In genomic region chr6:159969921-159970320, GRCh38 we compare ENCODE assay signal across 1 cellular context.
A peak's percentile ranks its signal among the peaks of the same experiment; 100 is the strongest.
TF ChIP-seq lines count a peak whose summit lies in the region.

No MANE protein-coding gene starts in this region.

TF ChIP-seq in HepG2, 621 proteins besides CTCF, POLR2A, EP300 and RAD21 (continued from another document and continues in another):
- TF ChIP-seq ZGPAT (CRISPR knock-in tag; IDR thresholded peaks at IDR 0.05) (peak; percentile 20; the same call in 1 of the 2 replicates), ZNF761 (CRISPR knock-in tag; conservative IDR thresholded peaks at IDR 0.05) (0 out of 2 replicates have a peak, but pooled peaks have one; percentile 12), DR1 (CRISPR knock-in tag; IDR thresholded peaks at IDR 0.05) (no peak), WIZ (CRISPR knock-in tag; IDR thresholded peaks at IDR 0.05) (no peak), UBTF (CRISPR knock-in tag; IDR thresholded peaks at IDR 0.05) (no peak), ZMYM4 (CRISPR knock-in tag; IDR thresholded peaks at IDR 0.05) (peak; percentile 51; the same call in 1 of the 2 replicates), ZNF432 (CRISPR knock-in tag; IDR thresholded peaks at IDR 0.05; ENCODE audit: borderline replicate concordance) (no peak), GATAD1 (CRISPR knock-in tag; IDR thresholded peaks at IDR 0.05) (peak; percentile 69), NFYB (CRISPR knock-in tag; IDR thresholded peaks at IDR 0.05) (no peak), ZNF18 (CRISPR knock-in tag; IDR thresholded peaks at IDR 0.05; ENCODE audit: insufficient replicate concordance) (no peak), CBX5 (CRISPR knock-in tag; IDR thresholded peaks at IDR 0.05; ENCODE audit: borderline replicate concordance) (no peak), ASH2L (IDR thresholded peaks at IDR 0.05; ENCODE audit: insufficient read length, low read depth, low read length) (no peak), ZNF12 (CRISPR knock-in tag; IDR thresholded peaks at IDR 0.05) (0 out of 2 replicates have a peak, but pooled peaks have one; percentile 11), ZNF350 (CRISPR knock-in tag; IDR thresholded peaks at IDR 0.05; ENCODE audit: borderline replicate concordance, low read depth) (no peak), ZNF263 (CRISPR knock-in tag; IDR thresholded peaks at IDR 0.05) (no peak), ZNF607 (CRISPR knock-in tag; IDR thresholded peaks at IDR 0.05; ENCODE audit: borderline replicate concordance) (0 out of 2 replicates have a peak, but pooled peaks have one; percentile 30), ZEB1 (IDR thresholded peaks at IDR 0.05; ENCODE audit: insufficient replicate concordance, low read depth) (no peak), ZNF318 (CRISPR knock-in tag; IDR thresholded peaks at IDR 0.05) (no peak), SRSF4 (IDR thresholded peaks at IDR 0.05; ENCODE audit: low read depth, low read length, poor library complexity, severe bottlenecking) (no peak), ZNF101 (CRISPR knock-in tag; IDR thresholded peaks at IDR 0.05; ENCODE audit: borderline replicate concordance, low read depth) (no peak), ZC3H4 (CRISPR knock-in tag; IDR thresholded peaks at IDR 0.05; ENCODE audit: borderline replicate concordance) (no peak), FOXK2 (IDR thresholded peaks at IDR 0.05) (no peak), NFATC3 (CRISPR knock-in tag; IDR thresholded peaks at IDR 0.05) (0 out of 2 replicates have a peak, but pooled peaks have one; percentile 43), ZNF589 (CRISPR knock-in tag; conservative IDR thresholded peaks at IDR 0.05) (no peak), MZF1 (CRISPR knock-in tag; IDR thresholded peaks at IDR 0.05; ENCODE audit: borderline replicate concordance) (no peak), RBAK (CRISPR knock-in tag; IDR thresholded peaks at IDR 0.05) (no peak), HNRNPK (IDR thresholded peaks at IDR 0.05; ENCODE audit: low read depth, low read length, poor library complexity, severe bottlenecking) (no peak), ZNF510 (CRISPR knock-in tag; IDR thresholded peaks at IDR 0.05; ENCODE audit: low read depth) (no peak), ZNF644 (CRISPR knock-in tag; IDR thresholded peaks at IDR 0.05; ENCODE audit: low read depth) (peak; percentile 88), ZNF441 (CRISPR knock-in tag; IDR thresholded peaks at IDR 0.05; ENCODE audit: borderline replicate concordance) (peak; percentile 93), PAXIP1 (CRISPR knock-in tag; conservative IDR thresholded peaks at IDR 0.05) (no peak), RXRB (CRISPR knock-in tag; IDR thresholded peaks at IDR 0.05; ENCODE audit: borderline replicate concordance) (peak; percentile 65; the same call in 1 of the 2 replicates), ZNF24 (IDR thresholded peaks at IDR 0.05) (no peak), KDM6A (CRISPR knock-in tag; IDR thresholded peaks at IDR 0.05; ENCODE audit: low read depth) (no peak), SAP130 (CRISPR knock-in tag; IDR thresholded peaks at IDR 0.05; ENCODE audit: low read depth) (peak; percentile 87), HDAC1 (CRISPR knock-in tag; IDR thresholded peaks at IDR 0.05) (0 out of 2 replicates have a peak, but pooled peaks have one; percentile 26), NR2F2 (IDR thresholded peaks at IDR 0.05; ENCODE audit: borderline replicate concordance, low read depth) (peak; percentile 37; the same call in 1 of the 2 replicates), HES4 (CRISPR knock-in tag; IDR thresholded peaks at IDR 0.05; ENCODE audit: borderline replicate concordance) (no peak), RXRA (CRISPR knock-in tag; IDR thresholded peaks at IDR 0.05) (no peak), ATM (IDR thresholded peaks at IDR 0.05; ENCODE audit: borderline replicate concordance) (peak; percentile 96; the same call in 1 of the 2 replicates), HIC2 (CRISPR knock-in tag; IDR thresholded peaks at IDR 0.05; ENCODE audit: low read depth) (no peak), FOXA3 (CRISPR knock-in tag; IDR thresholded peaks at IDR 0.05) (no peak), ZSCAN5A (CRISPR knock-in tag; IDR thresholded peaks at IDR 0.05; ENCODE audit: borderline replicate concordance) (no peak), ATF7 (IDR thresholded peaks at IDR 0.05) (peak; percentile 85), ATF7 (CRISPR knock-in tag; IDR thresholded peaks at IDR 0.05) (peak; percentile 87; the same call in 1 of the 2 replicates), ZBTB21 (CRISPR knock-in tag; IDR thresholded peaks at IDR 0.05) (peak; percentile 70; the same call in 1 of the 2 replicates)
